33 cellular contexts compared by ENCODE assay signal in the genomic region with DNA sequence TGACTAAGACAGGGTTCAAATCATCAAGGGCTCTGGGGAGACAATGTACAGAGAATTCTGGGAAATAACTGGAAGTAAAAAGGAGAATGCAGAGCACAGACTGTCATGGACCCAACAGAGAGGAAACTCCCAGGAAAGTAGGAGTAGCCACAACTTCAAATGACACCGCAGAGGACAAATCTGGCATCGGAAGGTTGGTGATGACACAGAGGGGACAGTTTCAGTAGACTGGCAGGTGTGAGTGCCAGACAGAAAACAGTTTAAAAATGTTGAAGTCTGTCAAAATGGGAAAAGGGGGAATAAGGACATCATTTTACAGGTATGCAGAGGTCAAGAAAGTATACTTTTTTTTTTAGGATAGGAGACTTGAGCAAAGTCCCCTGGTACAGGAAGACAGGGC.
"Had no signal": no experiment of that assay in that cellular context is flagged by ENCODE, and none has a peak within 500 bp of the region (broad histone marks: within the 10 kb centered on the region; RNA-seq: fewer than 3 reads in every experiment).

No MANE protein-coding gene starts in this region.

- H3K4me1 ChIP-seq: adrenal gland, body of pancreas had no signal

- H3K9me3 ChIP-seq: adrenal gland, body of pancreas, esophagus squamous epithelium, gastroesophageal sphincter, heart right ventricle had no signal

- H3K9me3 Mint-ChIP-seq: activated B cell treated with CpG ODN at 0.5 μM for 24 hours; activated CD8-positive, alpha-beta T cell treated with anti-CD3 and anti-CD28 coated beads for 36 hours; activated naive CD4-positive, alpha-beta T cell treated with anti-CD3 and anti-CD28 coated beads for 36 hours; activated naive CD4-positive, alpha-beta T cell treated with anti-CD3 and anti-CD28 coated beads, Interleukin-2, amount 50 U/mL, for 24 hours; activated naive CD8-positive, alpha-beta T cell treated with anti-CD3 and anti-CD28 coated beads for 36 hours; activated naive CD8-positive, alpha-beta T cell treated with anti-CD3 and anti-CD28 coated beads, Interleukin-2, amount 50 U/mL, for 24 hours; activated T-cell treated with anti-CD3 and anti-CD28 coated beads, Interleukin-2, amount 50 U/mL, for 4 hours; activated T-helper 17 cell treated with anti-CD3 and anti-CD28 coated beads, Interleukin-2, amount 50 U/mL, for 72 hours; T-helper 2 cell treated with Interferon-gamma antibody and Interleukin-4, amounts not matched to agents 5 μg/mL and 100 μg/mL, for 36 hours had no signal

- H3K4me3 Mint-ChIP-seq: activated B cell treated with CpG ODN at 0.5 μM for 24 hours; activated CD8-positive, alpha-beta T cell treated with anti-CD3 and anti-CD28 coated beads for 36 hours; activated naive CD4-positive, alpha-beta T cell treated with anti-CD3 and anti-CD28 coated beads for 36 hours; activated naive CD4-positive, alpha-beta T cell treated with anti-CD3 and anti-CD28 coated beads, Interleukin-2, amount 50 U/mL, for 24 hours; activated naive CD8-positive, alpha-beta T cell treated with anti-CD3 and anti-CD28 coated beads for 36 hours; activated naive CD8-positive, alpha-beta T cell treated with anti-CD3 and anti-CD28 coated beads, Interleukin-2, amount 50 U/mL, for 24 hours; activated T-cell treated with anti-CD3 and anti-CD28 coated beads, Interleukin-2, amount 50 U/mL, for 4 hours; activated T-helper 17 cell treated with anti-CD3 and anti-CD28 coated beads, Interleukin-2, amount 50 U/mL, for 72 hours; effector memory CD8-positive, alpha-beta T cell; T-helper 17 cell; T-helper 2 cell treated with Interferon-gamma antibody and Interleukin-4, amounts not matched to agents 5 μg/mL and 100 μg/mL, for 36 hours had no signal

- DNase-seq: activated B cell treated with CpG ODN at 0.5 μM for 24 hours; activated CD4-positive, alpha-beta T cell treated with anti-CD3 and anti-CD28 coated beads for 48 hours; activated CD4-positive, alpha-beta T cell treated with anti-CD3 and anti-CD28 coated beads, Interleukin-2, amount 50 U/mL, for 1 hour; activated CD4-positive, alpha-beta T cell treated with anti-CD3 and anti-CD28 coated beads, Interleukin-2, amount 50 U/mL, for 48 hours; activated CD8-positive, alpha-beta memory T cell treated with anti-CD3 and anti-CD28 coated beads for 24 hours; activated CD8-positive, alpha-beta T cell treated with anti-CD3 and anti-CD28 coated beads for 36 hours; activated effector memory CD4-positive, alpha-beta T cell treated with Interleukin-2 at 50 U/mL for 16 hours; activated gamma-delta T cell treated with Interleukin-2 at 50 U/mL for 16 hours; activated naive CD4-positive, alpha-beta T cell treated with anti-CD3 and anti-CD28 coated beads for 36 hours; activated naive CD8-positive, alpha-beta T cell treated with anti-CD3 and anti-CD28 coated beads for 36 hours; activated naive CD8-positive, alpha-beta T cell treated with anti-CD3 and anti-CD28 coated beads, Interleukin-2, amount 50 U/mL, for 24 hours; activated T-cell treated with anti-CD3 and anti-CD28 coated beads, Interleukin-2, amount 50 U/mL, for 4 hours; adrenal gland; amygdala; aorta; body of pancreas; caudate nucleus; cortex of kidney; dermis blood vessel endothelial cell; effector CD4-positive, alpha-beta T cell; effector memory CD8-positive, alpha-beta T cell; erythroblast; esophagus squamous epithelium; foreskin melanocyte; heart right ventricle; T-helper 17 cell; T1000; WERI-Rb-1 had no signal

- H3K36me3 ChIP-seq: adrenal gland, gastroesophageal sphincter, heart right ventricle, WERI-Rb-1 had no signal

- H3K4me3 ChIP-seq: adrenal gland, body of pancreas, esophagus squamous epithelium, gastroesophageal sphincter, heart right ventricle had no signal

- H3K4me1 Mint-ChIP-seq: activated B cell treated with CpG ODN at 0.5 μM for 24 hours; activated naive CD4-positive, alpha-beta T cell treated with anti-CD3 and anti-CD28 coated beads, Interleukin-2, amount 50 U/mL, for 24 hours; activated naive CD8-positive, alpha-beta T cell treated with anti-CD3 and anti-CD28 coated beads for 36 hours; activated naive CD8-positive, alpha-beta T cell treated with anti-CD3 and anti-CD28 coated beads, Interleukin-2, amount 50 U/mL, for 24 hours; activated T-helper 17 cell treated with anti-CD3 and anti-CD28 coated beads, Interleukin-2, amount 50 U/mL, for 72 hours; T-helper 17 cell had no signal

- FAIRE-seq: colon had no signal

- H3K36me3 Mint-ChIP-seq: activated naive CD4-positive, alpha-beta T cell treated with anti-CD3 and anti-CD28 coated beads, Interleukin-2, amount 50 U/mL, for 24 hours; activated naive CD8-positive, alpha-beta T cell treated with anti-CD3 and anti-CD28 coated beads for 36 hours had no signal

- ATAC-seq: activated CD8-positive, alpha-beta T cell treated with anti-CD3 and anti-CD28 coated beads for 36 hours; activated naive CD8-positive, alpha-beta T cell treated with anti-CD3 and anti-CD28 coated beads, Interleukin-2, amount 50 U/mL, for 24 hours; activated T-cell treated with anti-CD3 and anti-CD28 coated beads, Interleukin-2, amount 50 U/mL, for 4 hours; activated T-helper 17 cell treated with anti-CD3 and anti-CD28 coated beads, Interleukin-2, amount 50 U/mL, for 72 hours; body of pancreas; effector memory CD8-positive, alpha-beta T cell; gastroesophageal sphincter; heart right ventricle; T-helper 17 cell had no signal

- H3K27me3 Mint-ChIP-seq: activated B cell treated with CpG ODN at 0.5 μM for 24 hours; activated T-helper 17 cell treated with anti-CD3 and anti-CD28 coated beads, Interleukin-2, amount 50 U/mL, for 72 hours; T-helper 17 cell had no signal

- H3K27me3 ChIP-seq: adrenal gland, body of pancreas, esophagus squamous epithelium, gastroesophageal sphincter, heart right ventricle had no signal

- H3K27ac ChIP-seq: adrenal gland, body of pancreas, esophagus squamous epithelium, gastroesophageal sphincter, heart right ventricle, WERI-Rb-1 had no signal

- H3K27ac Mint-ChIP-seq: activated B cell treated with CpG ODN at 0.5 μM for 24 hours; activated CD8-positive, alpha-beta T cell treated with anti-CD3 and anti-CD28 coated beads for 36 hours; activated naive CD4-positive, alpha-beta T cell treated with anti-CD3 and anti-CD28 coated beads for 36 hours; activated naive CD4-positive, alpha-beta T cell treated with anti-CD3 and anti-CD28 coated beads, Interleukin-2, amount 50 U/mL, for 24 hours; activated naive CD8-positive, alpha-beta T cell treated with anti-CD3 and anti-CD28 coated beads for 36 hours; activated naive CD8-positive, alpha-beta T cell treated with anti-CD3 and anti-CD28 coated beads, Interleukin-2, amount 50 U/mL, for 24 hours; activated T-helper 17 cell treated with anti-CD3 and anti-CD28 coated beads, Interleukin-2, amount 50 U/mL, for 72 hours; effector memory CD8-positive, alpha-beta T cell; T-helper 17 cell; T-helper 2 cell treated with Interferon-gamma antibody and Interleukin-4, amounts not matched to agents 5 μg/mL and 100 μg/mL, for 36 hours had no signal
